8 cellular contexts compared by ENCODE assay signal in the genomic region with DNA sequence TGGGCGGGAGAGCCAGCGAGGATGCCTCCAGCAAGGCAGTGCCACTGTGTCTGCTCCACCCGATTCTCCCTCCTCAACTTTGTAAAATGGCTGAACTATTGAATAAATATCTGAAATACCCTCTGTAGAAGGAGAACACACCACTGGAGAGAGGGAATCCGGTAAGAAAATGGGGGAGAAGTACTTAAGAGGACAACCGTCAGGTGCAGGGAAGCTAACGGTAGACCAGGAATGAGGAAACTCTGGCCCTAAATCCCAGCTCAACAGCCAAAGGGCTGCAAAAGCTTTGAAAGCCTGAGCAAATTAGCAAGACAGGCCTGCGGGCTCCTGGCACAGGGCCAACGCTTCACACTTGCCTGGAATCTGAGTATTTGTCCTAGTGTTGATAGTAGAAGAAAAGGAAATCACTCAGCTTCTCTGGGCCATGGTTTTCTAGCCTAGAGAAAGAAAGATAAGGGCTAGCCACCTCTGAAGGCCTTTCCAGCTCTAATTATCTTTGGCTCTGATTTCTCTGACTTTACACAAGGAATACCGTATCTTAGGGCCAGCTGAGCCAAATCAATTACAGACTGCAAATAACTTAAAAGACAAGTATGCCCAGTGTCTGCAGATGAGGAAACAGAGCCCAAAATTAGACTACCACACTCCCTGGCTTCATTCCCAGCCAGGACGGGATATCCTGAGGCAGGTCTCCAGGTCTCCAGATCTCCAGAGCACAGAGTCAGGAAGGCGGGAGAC.
DNase-seq lines count a peak whose midpoint lies in the region; ATAC-seq and TF ChIP-seq lines count a peak whose summit lies in the region.

No MANE protein-coding gene starts in this region.

- peaks cover 61% of the 10 kb centered on the region for H3K36me3 Mint-ChIP-seq in stimulated activated naive CD8-positive, alpha-beta T cell treated with anti-CD3 and anti-CD28 coated beads, Interleukin-15, Interleukin-2, amounts not matched to agents 100 ng/mL and 50 ng/mL, for 24 hours (ENCODE audit: low read depth)
- H3K36me3 Mint-ChIP-seq in WTC11, result peaks cover 6% of the 10 kb centered on the region
- H3K36me3 Mint-ChIP-seq in stimulated activated memory B cell treated with anti-CD40 and anti-IgM and Interleukin-4, amounts not matched to agents 10 μg/mL and 1 μg/mL and 100 μg/mL, for 72 hours, result peaks cover 17% of the 10 kb centered on the region
- H3K36me3 Mint-ChIP-seq in naive thymus-derived CD8-positive, alpha-beta T cell, result peaks cover 4 to 30% (median 7%) of the 10 kb centered on the region in 3 donors

- H3K27me3 Mint-ChIP-seq in stimulated activated naive CD8-positive, alpha-beta T cell treated with anti-CD3 and anti-CD28 coated beads, Interleukin-15, Interleukin-2, amounts not matched to agents 100 ng/mL and 50 ng/mL, for 24 hours, result no peaks in the 10 kb centered on the region
- no peaks in the 10 kb centered on the region for H3K27me3 Mint-ChIP-seq in WTC11 (ENCODE audit: low read depth)
- no peaks in the 10 kb centered on the region for H3K27me3 Mint-ChIP-seq in stimulated activated memory B cell treated with anti-CD40 and anti-IgM and Interleukin-4, amounts not matched to agents 10 μg/mL and 1 μg/mL and 100 μg/mL, for 72 hours
- no peaks in the 10 kb centered on the region for H3K27me3 Mint-ChIP-seq in naive thymus-derived CD8-positive, alpha-beta T cell

- CTCF ChIA-PET in WTC11 (lab: Charles Lee), result interaction anchor here (0.6 to 3.0 kb wide), 10 partner anchors 15 to 166 kb away, joined by 3 to 20 read pairs (median 3); no protein-coding TSS in a partner anchor

- ATAC-seq in stimulated activated naive CD8-positive, alpha-beta T cell treated with anti-CD3 and anti-CD28 coated beads, Interleukin-15, Interleukin-2, amounts not matched to agents 100 U/mL and 50 U/mL, for 24 hours, result no peak
- ATAC-seq in WTC11 (peak; percentile 78), right cardiac atrium (peak; percentile 72 to 87), GM18861 (IDR thresholded peaks at IDR 0.05; ENCODE audit: unreplicated experiment) (no peak)
- ATAC-seq in stimulated activated memory B cell treated with anti-CD40 and anti-IgM and Interleukin-4, amounts not matched to agents 10 μg/mL and 1 μg/mL and 100 μg/mL, for 72 hours, result no peak
- ATAC-seq in naive thymus-derived CD8-positive, alpha-beta T cell, result no peak

- DNase-seq in stimulated activated naive CD8-positive, alpha-beta T cell treated with anti-CD3 and anti-CD28 coated beads, Interleukin-15, Interleukin-2, amounts not matched to agents 100 U/mL and 50 U/mL, for 24 hours, result no peak
- DNase-seq in WTC11 (ENCODE audit: low spot score), result peak; percentile 64
- peak; percentile 80 to 93 (median 90) for DNase-seq in right cardiac atrium
- DNase-seq in naive thymus-derived CD8-positive, alpha-beta T cell, result no peak
- no peak for DNase-seq in activated effector memory CD4-positive, alpha-beta T cell treated with Interleukin-2 at 50 U/mL for 16 hours

- H3K4me3 ChIP-seq in right cardiac atrium (ENCODE audit: low read length), result no peak overlapping the region

- no peaks in the 10 kb centered on the region for H3K9me3 ChIP-seq in right cardiac atrium (ENCODE audit: control insufficient read depth, low read length)

- POLR2A ChIA-PET in WTC11 (lab: Charles Lee), result no interaction called here
- POLR2A ChIA-PET in naive thymus-derived CD8-positive, alpha-beta T cell (lab: Charles Lee), result no interaction called here

- no peak overlapping the region for H3K4me3 Mint-ChIP-seq in stimulated activated naive CD8-positive, alpha-beta T cell treated with anti-CD3 and anti-CD28 coated beads, Interleukin-15, Interleukin-2, amounts not matched to agents 100 ng/mL and 50 ng/mL, for 24 hours
- H3K4me3 Mint-ChIP-seq in WTC11, result no peak overlapping the region
- H3K4me3 Mint-ChIP-seq in stimulated activated memory B cell treated with anti-CD40 and anti-IgM and Interleukin-4, amounts not matched to agents 10 μg/mL and 1 μg/mL and 100 μg/mL, for 72 hours, result no peak overlapping the region
- peak overlapping the region in 1 of 10 donors; percentile 22 for H3K4me3 Mint-ChIP-seq in naive thymus-derived CD8-positive, alpha-beta T cell

- intact Hi-C loops in right cardiac atrium (cut with DNase I), result loop anchor here in 1 of 4 donors (10.0 kb wide), 1 partner anchor 58 kb away; no protein-coding TSS in a partner anchor

- peaks cover 98% of the 10 kb centered on the region for H3K4me1 Mint-ChIP-seq in stimulated activated naive CD8-positive, alpha-beta T cell treated with anti-CD3 and anti-CD28 coated beads, Interleukin-15, Interleukin-2, amounts not matched to agents 100 ng/mL and 50 ng/mL, for 24 hours (ENCODE audit: low read depth)
- H3K4me1 Mint-ChIP-seq in WTC11, result peaks cover 79% of the 10 kb centered on the region
- peaks cover 99% of the 10 kb centered on the region for H3K4me1 Mint-ChIP-seq in stimulated activated memory B cell treated with anti-CD40 and anti-IgM and Interleukin-4, amounts not matched to agents 10 μg/mL and 1 μg/mL and 100 μg/mL, for 72 hours
- peaks cover 37 to 98% (median 89%) of the 10 kb centered on the region in 4 donors for H3K4me1 Mint-ChIP-seq in naive thymus-derived CD8-positive, alpha-beta T cell

- no peaks in the 10 kb centered on the region for H3K27me3 ChIP-seq in right cardiac atrium (ENCODE audit: control insufficient read depth, insufficient read depth)

- H3K27ac Mint-ChIP-seq in stimulated activated naive CD8-positive, alpha-beta T cell treated with anti-CD3 and anti-CD28 coated beads, Interleukin-15, Interleukin-2, amounts not matched to agents 100 ng/mL and 50 ng/mL, for 24 hours, result peak overlapping the region; percentile 68
- peak overlapping the region; percentile 93 for H3K27ac Mint-ChIP-seq in WTC11
- H3K27ac Mint-ChIP-seq in stimulated activated memory B cell treated with anti-CD40 and anti-IgM and Interleukin-4, amounts not matched to agents 10 μg/mL and 1 μg/mL and 100 μg/mL, for 72 hours, result peak overlapping the region; percentile 95
- peak overlapping the region in 5 of 10 donors; percentile 20 to 88 (median 46) for H3K27ac Mint-ChIP-seq in naive thymus-derived CD8-positive, alpha-beta T cell

- no peak for TF ChIP-seq CTCF in WTC11 (IDR thresholded peaks at IDR 0.05)

- peak overlapping the region; percentile 21 for H3K27ac ChIP-seq in right cardiac atrium (ENCODE audit: low read length)

- peaks cover 42% of the 10 kb centered on the region for H3K4me1 ChIP-seq in right cardiac atrium (ENCODE audit: control insufficient read depth, insufficient read depth, low read length)

- 36% methylated on average over 11 of the region's 11 CpGs for WGBS in right cardiac atrium

- H3K9me3 Mint-ChIP-seq in stimulated activated naive CD8-positive, alpha-beta T cell treated with anti-CD3 and anti-CD28 coated beads, Interleukin-15, Interleukin-2, amounts not matched to agents 100 ng/mL and 50 ng/mL, for 24 hours, result no peaks in the 10 kb centered on the region
- H3K9me3 Mint-ChIP-seq in WTC11, result no peaks in the 10 kb centered on the region
- H3K9me3 Mint-ChIP-seq in stimulated activated memory B cell treated with anti-CD40 and anti-IgM and Interleukin-4, amounts not matched to agents 10 μg/mL and 1 μg/mL and 100 μg/mL, for 72 hours, result peaks cover 3% of the 10 kb centered on the region
- no peaks in the 10 kb centered on the region for H3K9me3 Mint-ChIP-seq in naive thymus-derived CD8-positive, alpha-beta T cell

TF ChIP-seq in WTC11, 78 proteins besides CTCF, POLR2A, EP300 and RAD21:
- TF ChIP-seq HMGXB4 (CRISPR knock-in tag; IDR thresholded peaks at IDR 0.05) (no peak), ESRRA (CRISPR knock-in tag; IDR thresholded peaks at IDR 0.05; ENCODE audit: borderline replicate concordance) (no peak), HMGA2 (CRISPR knock-in tag; IDR thresholded peaks at IDR 0.05) (no peak), NR2C2 (CRISPR knock-in tag; IDR thresholded peaks at IDR 0.05) (no peak)
- TF ChIP-seq, protein P1, sequence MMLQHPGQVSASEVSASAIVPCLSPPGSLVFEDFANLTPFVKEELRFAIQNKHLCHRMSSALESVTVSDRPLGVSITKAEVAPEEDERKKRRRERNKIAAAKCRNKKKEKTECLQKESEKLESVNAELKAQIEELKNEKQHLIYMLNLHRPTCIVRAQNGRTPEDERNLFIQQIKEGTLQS (CRISPR knock-in tag; conservative IDR thresholded peaks at IDR 0.05), result no peak

Comparison
In these comparisons a context has a peak if more than half of its experiments do, and no peak if none do; other contexts are left out.
1. ATAC-seq: peak in WTC11 (single experiment) and right cardiac atrium (2 of 2); none in stimulated activated naive CD8-positive, alpha-beta T cell treated with anti-CD3 and anti-CD28 coated beads, Interleukin-15, Interleukin-2, amounts not matched to agents 100 U/mL and 50 U/mL, for 24 hours (single experiment), stimulated activated memory B cell treated with anti-CD40 and anti-IgM and Interleukin-4, amounts not matched to agents 10 μg/mL and 1 μg/mL and 100 μg/mL, for 72 hours (single experiment), GM18861 (single experiment) and naive thymus-derived CD8-positive, alpha-beta T cell (0 of 2).
2. DNase-seq: peak in WTC11 (single experiment) and right cardiac atrium (3 of 3); none in stimulated activated naive CD8-positive, alpha-beta T cell treated with anti-CD3 and anti-CD28 coated beads, Interleukin-15, Interleukin-2, amounts not matched to agents 100 U/mL and 50 U/mL, for 24 hours (single experiment), naive thymus-derived CD8-positive, alpha-beta T cell (0 of 10) and activated effector memory CD4-positive, alpha-beta T cell treated with Interleukin-2 at 50 U/mL for 16 hours (single experiment).